In genomic region chr2:128791120-128791982, GRCh38 we compare ENCODE assay signal across 20 cellular contexts.
DNase-seq lines count a peak whose midpoint lies in the region; ATAC-seq, FAIRE-seq and TF ChIP-seq lines count a peak whose summit lies in the region.
"Had no signal": no experiment of that assay in that cellular context is flagged by ENCODE, and none has a peak within 500 bp of the region (broad histone marks: within the 10 kb centered on the region; RNA-seq: fewer than 3 reads in every experiment).

No MANE protein-coding gene starts in this region.

- peak overlapping the region; percentile 52 for H3K27ac Mint-ChIP-seq in neural progenitor cell
- H3K27ac Mint-ChIP-seq: activated naive CD4-positive, alpha-beta T cell treated with anti-CD3 and anti-CD28 coated beads for 36 hours; type B pancreatic cell had no signal

- POLR2A ChIA-PET in HepG2 (lab: Yijun Ruan, JAX) = no interaction called here
- POLR2A ChIA-PET in H1 (lab: Charles Lee; ENCODE audit: partially characterized antibody) = no interaction called here

- H4K8ac ChIP-seq in H1 (ENCODE audit: extremely low read depth, insufficient read depth, low read length) = peak overlapping the region; percentile 28; the same call in 1 of the 2 replicates

- H3K36me3 ChIP-seq in HepG2 (replicated peaks in 1 of 2; ENCODE audit: control insufficient read depth in 1 of 2, insufficient read depth in 2 of 2, low read length in 2 of 2) (no peaks in the 10 kb centered on the region), right lobe of liver (no peaks in the 10 kb centered on the region), H1 (ENCODE audit: control insufficient read depth in 2 of 4, insufficient read depth in 4 of 4, low read length in 3 of 4) (no peaks in the 10 kb centered on the region), neural progenitor cell (no peaks in the 10 kb centered on the region), tibial nerve (no peaks in the 10 kb centered on the region)
- H3K36me3 ChIP-seq: HAP-1 had no signal

- H3K23me2 ChIP-seq in H1 (ENCODE audit: low read depth, low read length) = peaks cover 3% of the 10 kb centered on the region; the same call in 1 of the 2 replicates

- H3K27ac ChIP-seq in HepG2 (ENCODE audit: extremely low read length, insufficient read depth, low read length) (no peak overlapping the region), right lobe of liver (no peak overlapping the region), H1 (ENCODE audit: low read depth, low read length) (no peak overlapping the region), neural progenitor cell (no peak overlapping the region), tibial nerve (no peak overlapping the region)
- H3K27ac ChIP-seq: parathyroid adenoma had no signal

- peaks cover 17% of the 10 kb centered on the region for H3K27me3 Mint-ChIP-seq in neural progenitor cell (ENCODE audit: insufficient read depth, low read depth)

- H3K79me2 ChIP-seq in HepG2 (ENCODE audit: insufficient read depth, low read length) (no peaks in the 10 kb centered on the region), H1 (ENCODE audit: control insufficient read depth in 1 of 2, insufficient read depth in 2 of 2, low read length in 2 of 2) (no peaks in the 10 kb centered on the region), neural progenitor cell (ENCODE audit: low read depth) (no peaks in the 10 kb centered on the region)
- H3K79me2 ChIP-seq: parathyroid adenoma had no signal

- H2BK12ac ChIP-seq in H1 (ENCODE audit: low read depth, low read length) = no peak overlapping the region

- H3K56ac ChIP-seq in H1 (replicated peaks; ENCODE audit: insufficient read length, low read depth, low read length) = no peak overlapping the region

- H2BK120ac ChIP-seq in H1 (replicated peaks; ENCODE audit: low read depth, low read length) = no peak overlapping the region

- no peak overlapping the region for H2BK15ac ChIP-seq in H1 (ENCODE audit: low read length)

- H3K9ac ChIP-seq in HepG2 (ENCODE audit: insufficient read depth, low read depth, low read length) (no peak overlapping the region), H1 (replicated peaks in 1 of 4; ENCODE audit: extremely low read depth in 1 of 4, low read depth in 3 of 4, low read length in 3 of 4) (no peak overlapping the region), neural progenitor cell (no peak overlapping the region)
- H3K9ac ChIP-seq: parathyroid adenoma had no signal

- no peak overlapping the region for H2AFZ ChIP-seq in HepG2 (ENCODE audit: low read length)
- no peak overlapping the region; the same call in 1 of the 2 replicates for H2AFZ ChIP-seq in H1 (ENCODE audit: low read length)
- H2AFZ ChIP-seq in neural progenitor cell (replicated peaks) = peak overlapping the region; percentile 85
- H2AFZ ChIP-seq: parathyroid adenoma had no signal

- H3K9me3 Mint-ChIP-seq in neural progenitor cell = peaks cover 2% of the 10 kb centered on the region
- H3K9me3 Mint-ChIP-seq: type B pancreatic cell had no signal

- no peaks in the 10 kb centered on the region for H3K36me3 Mint-ChIP-seq in neural progenitor cell
- H3K36me3 Mint-ChIP-seq: type B pancreatic cell had no signal

- TF ChIP-seq RAD21 in HepG2 (CRISPR knock-in tag; IDR thresholded peaks at IDR 0.05) (no peak), H1 (IDR thresholded peaks at IDR 0.05 in 1 of 2, conservative IDR thresholded peaks at IDR 0.05 in 1 of 2; ENCODE audit: low read depth in 2 of 2, low read length in 2 of 2) (no peak)

- no peaks in the 10 kb centered on the region for H3K79me1 ChIP-seq in H1 (ENCODE audit: low read depth, low read length)

- H2BK20ac ChIP-seq in H1 (ENCODE audit: low read length) = no peak overlapping the region

- in situ Hi-C loops in HepG2 (cut with HindIII; ENCODE audit: extremely low pct_ligation_motif_present, low pct_unique_long_range_greater_than_20kb) = no loop called here

- no peak overlapping the region for H3K4ac ChIP-seq in H1 (replicated peaks; ENCODE audit: insufficient read length, low read depth, low read length)

- H3K4me1 ChIP-seq in HepG2 (ENCODE audit: insufficient read depth, low read length) = no peaks in the 10 kb centered on the region
- H3K4me1 ChIP-seq in right lobe of liver = no peaks in the 10 kb centered on the region
- H3K4me1 ChIP-seq in H1 (replicated peaks in 1 of 4; ENCODE audit: control insufficient read depth in 3 of 4, insufficient read depth in 4 of 4, low read length in 3 of 4) = peaks cover under 1 to 8% (median 5%) of the 10 kb centered on the region in 4 experiments; a peak in 6 of 7 replicates
- peaks cover 10% of the 10 kb centered on the region for H3K4me1 ChIP-seq in neural progenitor cell
- no peaks in the 10 kb centered on the region for H3K4me1 ChIP-seq in tibial nerve
- H3K4me1 ChIP-seq: HAP-1, parathyroid adenoma had no signal

- H3K27me3 ChIP-seq in HepG2 (ENCODE audit: control insufficient read depth in 1 of 2, insufficient read depth in 2 of 2, low read length in 2 of 2) = peaks cover 0 to 41% of the 10 kb centered on the region in 2 experiments; a peak in 4 of 5 replicates
- H3K27me3 ChIP-seq in right lobe of liver = no peaks in the 10 kb centered on the region
- peaks cover 0 to 4% (median 0%) of the 10 kb centered on the region in 4 experiments; a peak in 1 of 7 replicates for H3K27me3 ChIP-seq in H1 (replicated peaks in 1 of 4; ENCODE audit: control insufficient read depth in 3 of 4, extremely low read depth in 1 of 4, insufficient read depth in 3 of 4, low read length in 3 of 4)
- H3K27me3 ChIP-seq in neural progenitor cell = no peaks in the 10 kb centered on the region
- H3K27me3 ChIP-seq in tibial nerve = no peaks in the 10 kb centered on the region

- H3F3A ChIP-seq in neural progenitor cell (ENCODE audit: low read depth) = peaks cover 5% of the 10 kb centered on the region

- DNase-seq in HepG2 (ENCODE audit: low spot score) (no peak), right lobe of liver (no peak), H1 (ENCODE audit: low read depth in 1 of 2, low spot score in 2 of 2) (peak in 1 of 2 experiments; percentile 47), neural progenitor cell (ENCODE audit: low spot score) (no peak), tibial nerve (ENCODE audit: low spot score in 2 of 2) (no peak), COLO829 (ENCODE audit: low spot score) (no peak)
- DNase-seq: activated naive CD4-positive, alpha-beta T cell treated with anti-CD3 and anti-CD28 coated beads for 36 hours; Calu3; dermis blood vessel endothelial cell; mesenchymal stem cell; NCI-H1092; NCI-H187; NCI-H524 had no signal

- H3K4me3 Mint-ChIP-seq in neural progenitor cell = peak overlapping the region; percentile 1
- H3K4me3 Mint-ChIP-seq: activated naive CD4-positive, alpha-beta T cell treated with anti-CD3 and anti-CD28 coated beads for 36 hours; type B pancreatic cell had no signal

- H4K20me1 ChIP-seq in HepG2 (ENCODE audit: insufficient read depth, low read length) (no peaks in the 10 kb centered on the region), H1 (replicated peaks in 1 of 2; ENCODE audit: control insufficient read depth in 1 of 2, insufficient read depth in 2 of 2, low read length in 2 of 2) (peaks cover 0 to 13% of the 10 kb centered on the region in 2 experiments), neural progenitor cell (ENCODE audit: low read depth) (no peaks in the 10 kb centered on the region)

- H4K91ac ChIP-seq in H1 (replicated peaks; ENCODE audit: insufficient read length, low read length) = no peak overlapping the region

- CTCF ChIA-PET in HepG2 (lab: Yijun Ruan, JAX; ENCODE audit: low intra/inter-chr PET ratio, low total read pairs) = no interaction called here
- CTCF ChIA-PET in H1 (lab: Charles Lee; ENCODE audit: partially characterized antibody) = interaction anchor here (1.7 kb wide), 1 partner anchor 21 kb away, joined by 3 read pairs; no protein-coding TSS in a partner anchor

- H3K18ac ChIP-seq in H1 (ENCODE audit: extremely low read depth, low read length) = no peak overlapping the region

- H2AK5ac ChIP-seq in H1 (ENCODE audit: low read depth, low read length) = no peak overlapping the region

- no peak overlapping the region for H2BK5ac ChIP-seq in H1 (ENCODE audit: low read depth, low read length)

- no TSS peak for BruUV-seq in HepG2 (replicated peaks; lab: Mats Ljungman, UMichigan)

- no peak for FAIRE-seq in HepG2 (lab: Jason Lieb, UNC)
- no peak for FAIRE-seq in H1 (lab: Jason Lieb, UNC)
- FAIRE-seq: endothelial cell of umbilical vein had no signal

- H4K5ac ChIP-seq in H1 (ENCODE audit: insufficient read length, low read depth, low read length) = no peak overlapping the region

- no peak overlapping the region for H3K23ac ChIP-seq in H1 (ENCODE audit: insufficient read length)

- no peak; the same call in 2 of the 3 replicates for ATAC-seq in HepG2
- ATAC-seq in right lobe of liver = no peak
- ATAC-seq in HG03460 (IDR thresholded peaks at IDR 0.05; ENCODE audit: unreplicated experiment) = no peak
- no peak for ATAC-seq in GM21381 (IDR thresholded peaks at IDR 0.05; ENCODE audit: unreplicated experiment)
- ATAC-seq: GM12878 had no signal

- no peak overlapping the region for H3K4me2 ChIP-seq in HepG2 (ENCODE audit: low read depth, low read length)
- H3K4me2 ChIP-seq in H1 (ENCODE audit: insufficient read depth in 1 of 2, low read depth in 2 of 2, low read length in 2 of 2) = no peak overlapping the region
- H3K4me2 ChIP-seq in neural progenitor cell = no peak overlapping the region

- H3K14ac ChIP-seq in H1 (ENCODE audit: insufficient read length) = no peak overlapping the region

- TF ChIP-seq CTCF in HepG2 (CRISPR knock-in tag; IDR thresholded peaks at IDR 0.05) = no peak
- TF ChIP-seq CTCF in right lobe of liver (IDR thresholded peaks at IDR 0.05) = no peak
- no peak for TF ChIP-seq CTCF in H1 (IDR thresholded peaks at IDR 0.05; ENCODE audit: control extremely low read depth in 1 of 3, insufficient read depth in 1 of 3, low read depth in 1 of 3, low read length in 3 of 3)
- TF ChIP-seq CTCF in neural progenitor cell (IDR thresholded peaks at IDR 0.05) = no peak
- no peak for TF ChIP-seq CTCF in tibial nerve (IDR thresholded peaks at IDR 0.05)

- intact Hi-C loops in HepG2 (cut with micrococcal nuclease; ENCODE audit: unreplicated experiment) (no loop called here), right lobe of liver (cut with DNase I) (no loop called here)

- TF ChIP-seq POLR2A in HepG2 (IDR thresholded peaks at IDR 0.05; ENCODE audit: insufficient read depth in 1 of 2, low read depth in 2 of 2, low read length in 2 of 2) (no peak), right lobe of liver (IDR thresholded peaks at IDR 0.05) (no peak), H1 (IDR thresholded peaks at IDR 0.05; ENCODE audit: control extremely low read depth in 1 of 2, low read depth in 2 of 2, low read length in 2 of 2) (no peak), tibial nerve (IDR thresholded peaks at IDR 0.05) (no peak)

- no peak for TF ChIP-seq EP300 in HepG2 (IDR thresholded peaks at IDR 0.05; ENCODE audit: low read depth in 2 of 2, low read length in 2 of 2)
- no peak for TF ChIP-seq EP300 in HepG2 (CRISPR knock-in tag; IDR thresholded peaks at IDR 0.05; ENCODE audit: borderline replicate concordance)
- TF ChIP-seq EP300 in H1 (IDR thresholded peaks at IDR 0.05; ENCODE audit: borderline replicate concordance in 1 of 2, low read depth in 2 of 2, low read length in 2 of 2) = no peak
- no peak for TF ChIP-seq EP300 in tibial nerve (IDR thresholded peaks at IDR 0.05)

- H3K9me3 ChIP-seq in HepG2 (ENCODE audit: low read length) = no peaks in the 10 kb centered on the region
- no peaks in the 10 kb centered on the region for H3K9me3 ChIP-seq in right lobe of liver
- no peaks in the 10 kb centered on the region for H3K9me3 ChIP-seq in H1 (ENCODE audit: insufficient read depth in 2 of 2, low read depth in 1 of 2, low read length in 1 of 2)
- H3K9me3 ChIP-seq in neural progenitor cell (ENCODE audit: low read depth) = no peaks in the 10 kb centered on the region
- H3K9me3 ChIP-seq in tibial nerve = no peaks in the 10 kb centered on the region
- H3K9me3 ChIP-seq: HAP-1 had no signal

- H3K4me1 Mint-ChIP-seq in neural progenitor cell = peaks cover 34% of the 10 kb centered on the region

- H3K4me3 ChIP-seq in HepG2 (replicated peaks in 1 of 3; ENCODE audit: insufficient read depth in 1 of 3, low read depth in 2 of 3, low read length in 3 of 3) (no peak overlapping the region), right lobe of liver (no peak overlapping the region), H1 (ENCODE audit: extremely low read depth in 1 of 4, insufficient read depth in 2 of 4, low read depth in 3 of 4, low read length in 4 of 4) (no peak overlapping the region), neural progenitor cell (no peak overlapping the region), tibial nerve (no peak overlapping the region)
- H3K4me3 ChIP-seq: GM12878, HAP-1 had no signal

- 44% methylated on average over 19 of the region's 24 CpGs for WGBS in HepG2 (ENCODE audit: low lambda C conversion rate)
- WGBS in right lobe of liver (ENCODE audit: insufficient coverage, low coverage, low lambda C conversion rate, missing lambda C conversion rate) = 51% methylated on average over 5 of the region's 24 CpGs
- 91% methylated on average over 23 of the region's 24 CpGs; no CpG with 5 or more reads in 1 of the 2 experiments for WGBS in H1 (ENCODE audit: extremely low coverage in 1 of 2, insufficient coverage in 1 of 2, insufficient read length in 1 of 2, insufficient replicate concordance in 2 of 2, low coverage in 1 of 2, low lambda C conversion rate in 2 of 2, missing lambda C conversion rate in 1 of 2), 2 experiments
- 82 to 83% methylated on average over 24 of the region's 24 CpGs for WGBS in tibial nerve, 2 donors
